13 cellular contexts compared by ENCODE assay signal in genomic region chr4:83036991-83037390, GRCh38. TPM values are rescaled to one million over a fixed set of nuclear protein-coding genes. Genes with fewer than 3 reads are reported as not detected.
A peak's percentile ranks its signal among the peaks of the same experiment; 100 is the strongest.
DNase-seq lines count a peak whose midpoint lies in the region; ATAC-seq and TF ChIP-seq lines count a peak whose summit lies in the region.
"Had no signal": no experiment of that assay in that cellular context is flagged by ENCODE, and none has a peak within 500 bp of the region (broad histone marks: within the 10 kb centered on the region; RNA-seq: fewer than 3 reads in every experiment).

No MANE protein-coding gene starts in this region.

- TF ChIP-seq CTCF in IMR-90 (conservative IDR thresholded peaks at IDR 0.05; ENCODE audit: low read depth, low read length) (no peak), lower lobe of right lung (IDR thresholded peaks at IDR 0.05) (no peak)

- no peak overlapping the region for H2AK5ac ChIP-seq in IMR-90 (ENCODE audit: low read depth, low read length)

- H2BK5ac ChIP-seq in IMR-90 (ENCODE audit: low read depth, low read length, poor library complexity, severe bottlenecking), result peak overlapping the region; percentile 25

- in situ Hi-C loops in IMR-90 (cut with MboI; ENCODE audit: low sequenced_read_pairs), result loop anchor here (25.0 kb wide), 1 partner anchor 600 kb away; the partner anchor contains the start of genes ENOPH1 and HNRNPDL

- no peak overlapping the region for H4K8ac ChIP-seq in IMR-90 (ENCODE audit: low read depth in 2 of 2, low read length in 2 of 2)

- H3K9me3 Mint-ChIP-seq in activated T-helper 2 cell treated with anti-CD3 and anti-CD28 coated beads, Interferon-gamma antibody, Interleukin-2, Interleukin-4, amounts not matched to agents 10 μg/mL and 5 μg/mL and 100 μg/mL, durations not matched to agents 14 hours and 24 hours and 36 hours, result no peaks in the 10 kb centered on the region
- H3K9me3 Mint-ChIP-seq in memory B cell, result no peaks in the 10 kb centered on the region
- H3K9me3 Mint-ChIP-seq: dendritic cell treated with granulocyte-macrophage colony-stimulating factor and Interleukin-4, amounts not matched to agents 40 ng/mL and 50 ng/mL, for 4 days had no signal

- no peak overlapping the region for H3K27ac Mint-ChIP-seq in activated T-helper 2 cell treated with anti-CD3 and anti-CD28 coated beads, Interferon-gamma antibody, Interleukin-2, Interleukin-4, amounts not matched to agents 10 μg/mL and 5 μg/mL and 100 μg/mL, durations not matched to agents 14 hours and 24 hours and 36 hours
- H3K27ac Mint-ChIP-seq in memory B cell, result no peak overlapping the region
- H3K27ac Mint-ChIP-seq: dendritic cell treated with granulocyte-macrophage colony-stimulating factor and Interleukin-4, amounts not matched to agents 40 ng/mL and 50 ng/mL, for 4 days had no signal

- H2BK120ac ChIP-seq in IMR-90 (ENCODE audit: low read depth, low read length), result no peak overlapping the region

- H3K18ac ChIP-seq in IMR-90 (ENCODE audit: low read depth, low read length), result no peak overlapping the region; the same call in 1 of the 2 replicates

- H3K56ac ChIP-seq in IMR-90 (ENCODE audit: extremely low read depth, insufficient read depth, low read length), result no peak overlapping the region

- intact Hi-C loops in IMR-90 (cut with micrococcal nuclease) (no loop called here), lower lobe of right lung (cut with DNase I) (no loop called here)
- intact Hi-C loops in activated T-helper 2 cell treated with anti-CD3 and anti-CD28 coated beads, Interferon-gamma antibody, Interleukin-2, Interleukin-4, amounts not matched to agents 10 μg/mL and 5 μg/mL and 100 μg/mL, durations not matched to agents 14 hours and 24 hours and 36 hours (cut with micrococcal nuclease), result no loop called here

- peaks cover 20% of the 10 kb centered on the region for H3K4me1 ChIP-seq in BLaER1
- H3K4me1 ChIP-seq in IMR-90 (ENCODE audit: control insufficient read depth, insufficient read depth, low read length), result peaks cover 5% of the 10 kb centered on the region
- H3K4me1 ChIP-seq in lower lobe of right lung, result peaks cover 23% of the 10 kb centered on the region

- DNase-seq in IMR-90, result no peak
- no peak for DNase-seq in activated T-helper 2 cell treated with anti-CD3 and anti-CD28 coated beads, Interferon-gamma antibody, Interleukin-2, Interleukin-4, amounts not matched to agents 10 μg/mL and 5 μg/mL and 100 μg/mL, durations not matched to agents 14 hours and 24 hours and 36 hours (ENCODE audit: low spot score)
- no peak for DNase-seq in memory B cell (ENCODE audit: low spot score in 2 of 2)
- no peak for DNase-seq in SW480 (ENCODE audit: low spot score)
- no peak for DNase-seq in NCI-H748 (lab: John Stamatoyannopoulos, UW; ENCODE audit: unreplicated experiment)
- DNase-seq in NCI-H2171 (lab: John Stamatoyannopoulos, UW), result no peak
- no peak for DNase-seq in lower lobe of right lung
- DNase-seq: activated effector memory CD4-positive, alpha-beta T cell treated with anti-CD3 and anti-CD28 coated beads, Interleukin-2, amount 50 U/mL, for 16 hours; COR-L47; stimulated activated CD4-positive, alpha-beta T cell treated with anti-CD3 and anti-CD28 coated beads, Interleukin-4, amount 100 ng/mL, for 24 hours; T1000 had no signal

- TF ChIP-seq POLR2A in IMR-90 (IDR thresholded peaks at IDR 0.05; ENCODE audit: low read depth, low read length), result no peak

- peaks cover 8% of the 10 kb centered on the region for H3K36me3 Mint-ChIP-seq in activated T-helper 2 cell treated with anti-CD3 and anti-CD28 coated beads, Interferon-gamma antibody, Interleukin-2, Interleukin-4, amounts not matched to agents 10 μg/mL and 5 μg/mL and 100 μg/mL, durations not matched to agents 14 hours and 24 hours and 36 hours (ENCODE audit: low read depth)
- peaks cover 3% of the 10 kb centered on the region for H3K36me3 Mint-ChIP-seq in memory B cell

- H4K20me1 ChIP-seq in BLaER1 (peaks cover 7% of the 10 kb centered on the region; the same call in 1 of the 2 replicates), IMR-90 (ENCODE audit: insufficient read depth, low read length) (no peaks in the 10 kb centered on the region)

- POLR2A ChIA-PET in IMR-90 (lab: Charles Lee; ENCODE audit: unreplicated experiment), result no interaction called here

- H3K27ac ChIP-seq in BLaER1 (no peak overlapping the region), IMR-90 (ENCODE audit: insufficient read depth, low read length) (no peak overlapping the region), lower lobe of right lung (no peak overlapping the region)

- H3K4me3 ChIP-seq in BLaER1 (no peak overlapping the region), IMR-90 (ENCODE audit: insufficient read depth, low read depth, low read length) (no peak overlapping the region), lower lobe of right lung (no peak overlapping the region)

- H4K91ac ChIP-seq in IMR-90 (ENCODE audit: insufficient read depth, low read depth, low read length), result no peak overlapping the region; the same call in 1 of the 2 replicates

- H3K36me3 ChIP-seq in BLaER1 (peaks cover 6% of the 10 kb centered on the region), IMR-90 (ENCODE audit: control insufficient read depth, insufficient read depth, low read length) (no peaks in the 10 kb centered on the region), lower lobe of right lung (peaks cover 4% of the 10 kb centered on the region)

- 0 out of 2 replicates have a peak overlapping the region, but pooled peaks have one; percentile 0 for H3K4ac ChIP-seq in IMR-90 (ENCODE audit: low read depth, low read length)

- H3K27me3 Mint-ChIP-seq in activated T-helper 2 cell treated with anti-CD3 and anti-CD28 coated beads, Interferon-gamma antibody, Interleukin-2, Interleukin-4, amounts not matched to agents 10 μg/mL and 5 μg/mL and 100 μg/mL, durations not matched to agents 14 hours and 24 hours and 36 hours (ENCODE audit: low read depth), result peaks cover under 1% of the 10 kb centered on the region
- no peaks in the 10 kb centered on the region for H3K27me3 Mint-ChIP-seq in memory B cell
- H3K27me3 Mint-ChIP-seq: dendritic cell treated with granulocyte-macrophage colony-stimulating factor and Interleukin-4, amounts not matched to agents 40 ng/mL and 50 ng/mL, for 4 days had no signal

- peaks cover 8% of the 10 kb centered on the region; the same call in 1 of the 2 replicates for H3K9me1 ChIP-seq in IMR-90 (ENCODE audit: insufficient read depth, low read length)

- H3K4me2 ChIP-seq in BLaER1 (peak overlapping the region; percentile 89), IMR-90 (ENCODE audit: low read depth, low read length) (peak overlapping the region; percentile 18)

- no TSS peak for BruUV-seq in IMR-90 (replicated peaks; lab: Mats Ljungman, UMichigan)

- H2BK20ac ChIP-seq in IMR-90 (ENCODE audit: low read depth, low read length), result no peak overlapping the region

- no CpG with 5 or more reads among the region's 4 CpGs for WGBS in IMR-90 (ENCODE audit: extremely low coverage in 2 of 2, insufficient read length in 1 of 2), 2 experiments

- H2AFZ ChIP-seq in IMR-90 (replicated peaks; ENCODE audit: low read length, poor library complexity), result no peak overlapping the region

- H3K27me3 ChIP-seq in BLaER1, result no peaks in the 10 kb centered on the region
- no peaks in the 10 kb centered on the region for H3K27me3 ChIP-seq in IMR-90 (ENCODE audit: control insufficient read depth, insufficient read depth, low read length)
- H3K27me3 ChIP-seq in lower lobe of right lung (ENCODE audit: low read depth), result no peaks in the 10 kb centered on the region

- dilution Hi-C loops in IMR-90 (cut with HindIII; ENCODE audit: low sequenced_read_pairs, unreplicated experiment), result no loop called here

- CTCF ChIA-PET in IMR-90 (lab: Yijun Ruan, JAX), result no interaction called here

- peaks cover 20% of the 10 kb centered on the region for H3K4me1 Mint-ChIP-seq in activated T-helper 2 cell treated with anti-CD3 and anti-CD28 coated beads, Interferon-gamma antibody, Interleukin-2, Interleukin-4, amounts not matched to agents 10 μg/mL and 5 μg/mL and 100 μg/mL, durations not matched to agents 14 hours and 24 hours and 36 hours (ENCODE audit: low read depth)
- peaks cover 18% of the 10 kb centered on the region for H3K4me1 Mint-ChIP-seq in memory B cell

- H3K4me3 Mint-ChIP-seq in activated T-helper 2 cell treated with anti-CD3 and anti-CD28 coated beads, Interferon-gamma antibody, Interleukin-2, Interleukin-4, amounts not matched to agents 10 μg/mL and 5 μg/mL and 100 μg/mL, durations not matched to agents 14 hours and 24 hours and 36 hours (ENCODE audit: low read depth), result peak overlapping the region; percentile 6
- peak overlapping the region; percentile 3 for H3K4me3 Mint-ChIP-seq in memory B cell
- H3K4me3 Mint-ChIP-seq: dendritic cell treated with granulocyte-macrophage colony-stimulating factor and Interleukin-4, amounts not matched to agents 40 ng/mL and 50 ng/mL, for 4 days had no signal

- H3K9ac ChIP-seq in BLaER1 (0 out of 2 replicates have a peak overlapping the region, but pooled peaks have one; percentile 51), IMR-90 (ENCODE audit: low read depth, low read length) (peak overlapping the region; percentile 20; the same call in 1 of the 2 replicates)

- no peak overlapping the region for H2AK9ac ChIP-seq in IMR-90 (replicated peaks; ENCODE audit: low read depth, low read length, poor library complexity)

- peak overlapping the region; percentile 75; the same call in 1 of the 2 replicates for H3K23ac ChIP-seq in IMR-90 (ENCODE audit: low read depth, low read length)

- H3K9me3 ChIP-seq in BLaER1, result no peaks in the 10 kb centered on the region
- H3K9me3 ChIP-seq in IMR-90 (ENCODE audit: control insufficient read depth, insufficient read depth, low read length), result no peaks in the 10 kb centered on the region
- no peaks in the 10 kb centered on the region for H3K9me3 ChIP-seq in lower lobe of right lung

- H3K79me1 ChIP-seq in IMR-90 (ENCODE audit: low read depth in 1 of 2, low read length in 2 of 2), result peaks cover 15 to 42% of the 10 kb centered on the region in 2 experiments

- 0 out of 2 replicates have a peak overlapping the region, but pooled peaks have one; percentile 1 for H3K14ac ChIP-seq in IMR-90 (replicated peaks; ENCODE audit: low read depth, low read length)

- H2BK15ac ChIP-seq in IMR-90 (ENCODE audit: low read depth, low read length), result no peak overlapping the region

- TF ChIP-seq RAD21 in IMR-90 (IDR thresholded peaks at IDR 0.05; ENCODE audit: low read length), result no peak

- H4K5ac ChIP-seq in IMR-90 (ENCODE audit: low read depth, low read length), result no peak overlapping the region

- ATAC-seq in IMR-90 (ENCODE audit: low read depth) (no peak), memory B cell (ENCODE audit: low read depth) (no peak), lower lobe of right lung (no peak)

RNA-seq across cellular contexts. Expression of gene COPS4, which starts 2.0 kb away (rescaled TPM):
- total RNA-seq in IMR-90 (2012; rRNA removed), result 107 and 115 TPM in 2 replicates
- polyA plus RNA-seq in IMR-90 (2012; rRNA removed), result 40.1 and 42.7 TPM in 2 replicates
- 8.2 and 10.4 TPM in 2 replicates for polyA plus RNA-seq in IMR-90 (2012; cell fraction: cytosol; rRNA removed)
- polyA plus RNA-seq in IMR-90 (2012; cell fraction: nucleus; rRNA removed; ENCODE audit: low replicate concordance), result 4.2 and 21.9 TPM in 2 replicates
- total RNA-seq in activated T-helper 2 cell treated with anti-CD3 and anti-CD28 coated beads, Interferon-gamma antibody, Interleukin-2, Interleukin-4, amounts not matched to agents 10 μg/mL and 5 μg/mL and 100 μg/mL, durations not matched to agents 14 hours and 24 hours and 36 hours, result 33.7 and 35.2 TPM in 2 replicates
- 27.7 TPM for total RNA-seq in lower lobe of right lung

RNA-seq across cellular contexts. Expression of gene LIN54, which starts 26.4 kb away (rescaled TPM):
- total RNA-seq in IMR-90 (2012; rRNA removed), result 23.9 and 26.9 TPM in 2 replicates
- polyA plus RNA-seq in IMR-90 (2012; rRNA removed), result 5.3 and 5.4 TPM in 2 replicates
- polyA plus RNA-seq in IMR-90 (2012; cell fraction: cytosol; rRNA removed), result 1.8 TPM in 2 replicates
- polyA plus RNA-seq in IMR-90 (2012; cell fraction: nucleus; rRNA removed; ENCODE audit: low replicate concordance), result 1.8 and 5.0 TPM in 2 replicates
- 28.0 and 30.6 TPM in 2 replicates for total RNA-seq in activated T-helper 2 cell treated with anti-CD3 and anti-CD28 coated beads, Interferon-gamma antibody, Interleukin-2, Interleukin-4, amounts not matched to agents 10 μg/mL and 5 μg/mL and 100 μg/mL, durations not matched to agents 14 hours and 24 hours and 36 hours
- 14.7 TPM for total RNA-seq in lower lobe of right lung
